27 cellular contexts compared by ENCODE assay signal in genomic region chr10:130721971-130722370, GRCh38.
"Had no signal": no experiment of that assay in that cellular context is flagged by ENCODE, and none has a peak within 500 bp of the region (broad histone marks: within the 10 kb centered on the region; RNA-seq: fewer than 3 reads in every experiment).

No MANE protein-coding gene starts in this region.

- H3K4me1 Mint-ChIP-seq: central memory CD8-positive, alpha-beta T cell; naive thymus-derived CD4-positive, alpha-beta T cell; stimulated activated naive B cell treated with anti-CD40 and anti-IgM and Interleukin-4, amounts not matched to agents 10 μg/mL and 1 μg/mL and 100 μg/mL, for 72 hours had no signal

- H3K36me3 Mint-ChIP-seq: activated naive CD8-positive, alpha-beta T cell; naive thymus-derived CD4-positive, alpha-beta T cell; stimulated activated naive B cell treated with anti-CD40 and anti-IgM and Interleukin-4, amounts not matched to agents 10 μg/mL and 1 μg/mL and 100 μg/mL, for 72 hours had no signal

- H3K9me3 Mint-ChIP-seq: central memory CD8-positive, alpha-beta T cell; stimulated activated naive B cell treated with anti-CD40 and anti-IgM and Interleukin-4, amounts not matched to agents 10 μg/mL and 1 μg/mL and 100 μg/mL, for 72 hours had no signal

- H3K9me3 ChIP-seq: gastrocnemius medialis, pancreas, psoas muscle, right atrium auricular region, stomach, thyroid gland, upper lobe of left lung had no signal

- H3K27ac Mint-ChIP-seq: activated naive CD8-positive, alpha-beta T cell; effector memory CD8-positive, alpha-beta T cell; naive thymus-derived CD4-positive, alpha-beta T cell; stimulated activated naive B cell treated with anti-CD40 and anti-IgM and Interleukin-4, amounts not matched to agents 10 μg/mL and 1 μg/mL and 100 μg/mL, for 72 hours had no signal

- H3K4me3 ChIP-seq: gastrocnemius medialis, hepatocyte, pancreas, psoas muscle, right atrium auricular region, smooth muscle cell, stomach, thyroid gland, upper lobe of left lung had no signal

- H3K27ac ChIP-seq: gastrocnemius medialis, hepatocyte, pancreas, psoas muscle, right atrium auricular region, stomach, thyroid gland, upper lobe of left lung had no signal

- H3K27me3 ChIP-seq: gastrocnemius medialis, hepatocyte, right atrium auricular region, thyroid gland, upper lobe of left lung had no signal

- ATAC-seq: effector memory CD8-positive, alpha-beta T cell; gastrocnemius medialis; left colon; naive thymus-derived CD4-positive, alpha-beta T cell; pancreas; psoas muscle; stimulated activated naive B cell treated with anti-CD40 and anti-IgM and Interleukin-4, amounts not matched to agents 10 μg/mL and 1 μg/mL and 100 μg/mL, for 72 hours had no signal

- H3K27me3 Mint-ChIP-seq: activated naive CD8-positive, alpha-beta T cell; central memory CD8-positive, alpha-beta T cell; stimulated activated naive B cell treated with anti-CD40 and anti-IgM and Interleukin-4, amounts not matched to agents 10 μg/mL and 1 μg/mL and 100 μg/mL, for 72 hours had no signal

- H3K36me3 ChIP-seq: gastrocnemius medialis, pancreas, right atrium auricular region, stomach, thyroid gland, upper lobe of left lung had no signal

- DNase-seq: activated CD4-positive, alpha-beta T cell treated with anti-CD3 and anti-CD28 coated beads for 4 hours; activated CD4-positive, alpha-beta T cell treated with anti-CD3 and anti-CD28 coated beads, Interleukin-2, amount 50 U/mL, for 4 hours; activated effector memory CD4-positive, alpha-beta T cell treated with Interleukin-2 at 50 U/mL for 16 hours; activated naive CD4-positive, alpha-beta T cell treated with Interleukin-2 at 50 U/mL for 16 hours; anterior cingulate cortex; cortex of kidney; effector memory CD8-positive, alpha-beta T cell; erythroblast; gastrocnemius medialis; islet precursor cell; left colon; midbrain; naive thymus-derived CD4-positive, alpha-beta T cell; nucleus accumbens; pancreas; psoas muscle; stimulated activated CD4-positive, alpha-beta T cell treated with anti-CD3 and anti-CD28 coated beads, Interleukin-15, amount 100 ng/mL, for 24 hours; stimulated activated CD4-positive, alpha-beta T cell treated with anti-CD3 and anti-CD28 coated beads, Interleukin-2, amount 100 ng/mL, for 24 hours; stimulated activated naive B cell treated with anti-CD40 and anti-IgM and Interleukin-4, amounts not matched to agents 10 μg/mL and 1 μg/mL and 100 μg/mL, for 72 hours; stomach; thyroid gland; upper lobe of left lung had no signal

- H3K4me3 Mint-ChIP-seq: activated naive CD8-positive, alpha-beta T cell; central memory CD8-positive, alpha-beta T cell; effector memory CD8-positive, alpha-beta T cell; naive thymus-derived CD4-positive, alpha-beta T cell; stimulated activated naive B cell treated with anti-CD40 and anti-IgM and Interleukin-4, amounts not matched to agents 10 μg/mL and 1 μg/mL and 100 μg/mL, for 72 hours had no signal

- H3K4me1 ChIP-seq: gastrocnemius medialis, pancreas, psoas muscle, right atrium auricular region, stomach, thyroid gland, upper lobe of left lung had no signal
